ENCODE assay signal across 1 cellular context in genomic region chr10:72265925-72266865, GRCh38.
A peak's percentile ranks its signal among the peaks of the same experiment; 100 is the strongest.
TF ChIP-seq lines count a peak whose summit lies in the region.

No MANE protein-coding gene starts in this region.

TF ChIP-seq in K562, 482 proteins besides CTCF, POLR2A, EP300 and RAD21 (continued from another document and continues in another):
- TF ChIP-seq CEBPZ (IDR thresholded peaks at IDR 0.05; ENCODE audit: borderline replicate concordance, low read depth, low read length) (no peak), FOXP1 (CRISPR knock-in tag; IDR thresholded peaks at IDR 0.05) (no peak), TBL1XR1 (IDR thresholded peaks at IDR 0.05; ENCODE audit: low read length in 2 of 2) (no peak), HNRNPUL1 (IDR thresholded peaks at IDR 0.05; ENCODE audit: low read length) (no peak), CBX2 (IDR thresholded peaks at IDR 0.05; ENCODE audit: insufficient read depth, low read length, poor library complexity, severe bottlenecking) (no peak), ETV1 (tag; conservative IDR thresholded peaks at IDR 0.05; ENCODE audit: low read depth) (no peak), KLF13 (tag; IDR thresholded peaks at IDR 0.05; ENCODE audit: borderline replicate concordance, low read depth) (no peak), MTA1 (IDR thresholded peaks at IDR 0.05; ENCODE audit: borderline replicate concordance) (peak; percentile 18; the same call in 1 of the 2 replicates), ZNF431 (CRISPR knock-in tag; IDR thresholded peaks at IDR 0.05) (no peak), PHB2 (IDR thresholded peaks at IDR 0.05; ENCODE audit: low read depth) (0 out of 2 replicates have a peak, but pooled peaks have one; percentile 27), XRCC4 (IDR thresholded peaks at IDR 0.05; ENCODE audit: extremely low read depth, insufficient read depth, insufficient read length) (no peak), BRF2 (IDR thresholded peaks at IDR 0.05; ENCODE audit: borderline replicate concordance, insufficient read depth, insufficient read length) (no peak), KAT2B (IDR thresholded peaks at IDR 0.05; ENCODE audit: low read depth, low read length) (no peak), HNRNPH1 (optimal IDR thresholded peaks at IDR 0.05; ENCODE audit: low read depth, low read length) (no peak), RBM17 (IDR thresholded peaks at IDR 0.05; ENCODE audit: borderline replicate concordance, low read depth, low read length) (no peak), ZNF507 (tag; conservative IDR thresholded peaks at IDR 0.05) (no peak), ZEB2 (IDR thresholded peaks at IDR 0.05) (0 out of 2 replicates have a peak, but pooled peaks have one; percentile 18), SOX6 (IDR thresholded peaks at IDR 0.05) (no peak), GABPB2 (CRISPR knock-in tag; conservative IDR thresholded peaks at IDR 0.05) (no peak), ETV5 (CRISPR knock-in tag; IDR thresholded peaks at IDR 0.05; ENCODE audit: low read depth) (no peak), GTF2F1 (IDR thresholded peaks at IDR 0.05; ENCODE audit: low read depth, low read length) (no peak), KLF10 (CRISPR knock-in tag; IDR thresholded peaks at IDR 0.05) (no peak), MYC (IDR thresholded peaks at IDR 0.05; ENCODE audit: low read depth, low read length) (peak; percentile 38; the same call in 1 of the 2 replicates), MYC (CRISPR knock-in tag; IDR thresholded peaks at IDR 0.05; ENCODE audit: borderline replicate concordance, low read depth) (peak; percentile 32; the same call in 1 of the 2 replicates), MTF1 (CRISPR knock-in tag; IDR thresholded peaks at IDR 0.05; ENCODE audit: borderline replicate concordance) (peak; percentile 59; the same call in 1 of the 2 replicates), ZNF324 (CRISPR knock-in tag; IDR thresholded peaks at IDR 0.05) (no peak), ERF (CRISPR knock-in tag; IDR thresholded peaks at IDR 0.05) (no peak), ZNF398 (CRISPR knock-in tag; IDR thresholded peaks at IDR 0.05) (no peak), ZNF766 (CRISPR knock-in tag; conservative IDR thresholded peaks at IDR 0.05) (peak; percentile 52; the same call in 1 of the 2 replicates), TOE1 (IDR thresholded peaks at IDR 0.05; ENCODE audit: borderline replicate concordance) (no peak), TOE1 (CRISPR knock-in tag; IDR thresholded peaks at IDR 0.05; ENCODE audit: borderline replicate concordance, low read depth) (no peak), NCOA4 (IDR thresholded peaks at IDR 0.05; ENCODE audit: partially characterized antibody) (no peak), SMARCE1 (IDR thresholded peaks at IDR 0.05) (peak; percentile 45; the same call in 1 of the 2 replicates), JUN (IDR thresholded peaks at IDR 0.05; ENCODE audit: borderline replicate concordance, low read depth, low read length) (0 out of 2 replicates have a peak, but pooled peaks have one; percentile 16), JUN (CRISPR knock-in tag; IDR thresholded peaks at IDR 0.05; ENCODE audit: borderline replicate concordance) (no peak)
- TF ChIP-seq, protein P1, sequence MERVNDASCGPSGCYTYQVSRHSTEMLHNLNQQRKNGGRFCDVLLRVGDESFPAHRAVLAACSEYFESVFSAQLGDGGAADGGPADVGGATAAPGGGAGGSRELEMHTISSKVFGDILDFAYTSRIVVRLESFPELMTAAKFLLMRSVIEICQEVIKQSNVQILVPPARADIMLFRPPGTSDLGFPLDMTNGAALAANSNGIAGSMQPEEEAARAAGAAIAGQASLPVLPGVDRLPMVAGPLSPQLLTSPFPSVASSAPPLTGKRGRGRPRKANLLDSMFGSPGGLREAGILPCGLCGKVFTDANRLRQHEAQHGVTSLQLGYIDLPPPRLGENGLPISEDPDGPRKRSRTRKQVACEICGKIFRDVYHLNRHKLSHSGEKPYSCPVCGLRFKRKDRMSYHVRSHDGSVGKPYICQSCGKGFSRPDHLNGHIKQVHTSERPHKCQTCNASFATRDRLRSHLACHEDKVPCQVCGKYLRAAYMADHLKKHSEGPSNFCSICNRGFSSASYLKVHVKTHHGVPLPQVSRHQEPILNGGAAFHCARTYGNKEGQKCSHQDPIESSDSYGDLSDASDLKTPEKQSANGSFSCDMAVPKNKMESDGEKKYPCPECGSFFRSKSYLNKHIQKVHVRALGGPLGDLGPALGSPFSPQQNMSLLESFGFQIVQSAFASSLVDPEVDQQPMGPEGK (CRISPR knock-in tag; IDR thresholded peaks at IDR 0.05; ENCODE audit: borderline replicate concordance) = no peak
- TF ChIP-seq, protein P2, sequence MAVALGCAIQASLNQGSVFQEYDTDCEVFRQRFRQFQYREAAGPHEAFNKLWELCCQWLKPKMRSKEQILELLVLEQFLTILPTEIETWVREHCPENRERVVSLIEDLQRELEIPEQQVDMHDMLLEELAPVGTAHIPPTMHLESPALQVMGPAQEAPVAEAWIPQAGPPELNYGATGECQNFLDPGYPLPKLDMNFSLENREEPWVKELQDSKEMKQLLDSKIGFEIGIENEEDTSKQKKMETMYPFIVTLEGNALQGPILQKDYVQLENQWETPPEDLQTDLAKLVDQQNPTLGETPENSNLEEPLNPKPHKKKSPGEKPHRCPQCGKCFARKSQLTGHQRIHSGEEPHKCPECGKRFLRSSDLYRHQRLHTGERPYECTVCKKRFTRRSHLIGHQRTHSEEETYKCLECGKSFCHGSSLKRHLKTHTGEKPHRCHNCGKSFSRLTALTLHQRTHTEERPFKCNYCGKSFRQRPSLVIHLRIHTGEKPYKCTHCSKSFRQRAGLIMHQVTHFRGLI (CRISPR knock-in tag; IDR thresholded peaks at IDR 0.05) = no peak
- TF ChIP-seq, protein P3, sequence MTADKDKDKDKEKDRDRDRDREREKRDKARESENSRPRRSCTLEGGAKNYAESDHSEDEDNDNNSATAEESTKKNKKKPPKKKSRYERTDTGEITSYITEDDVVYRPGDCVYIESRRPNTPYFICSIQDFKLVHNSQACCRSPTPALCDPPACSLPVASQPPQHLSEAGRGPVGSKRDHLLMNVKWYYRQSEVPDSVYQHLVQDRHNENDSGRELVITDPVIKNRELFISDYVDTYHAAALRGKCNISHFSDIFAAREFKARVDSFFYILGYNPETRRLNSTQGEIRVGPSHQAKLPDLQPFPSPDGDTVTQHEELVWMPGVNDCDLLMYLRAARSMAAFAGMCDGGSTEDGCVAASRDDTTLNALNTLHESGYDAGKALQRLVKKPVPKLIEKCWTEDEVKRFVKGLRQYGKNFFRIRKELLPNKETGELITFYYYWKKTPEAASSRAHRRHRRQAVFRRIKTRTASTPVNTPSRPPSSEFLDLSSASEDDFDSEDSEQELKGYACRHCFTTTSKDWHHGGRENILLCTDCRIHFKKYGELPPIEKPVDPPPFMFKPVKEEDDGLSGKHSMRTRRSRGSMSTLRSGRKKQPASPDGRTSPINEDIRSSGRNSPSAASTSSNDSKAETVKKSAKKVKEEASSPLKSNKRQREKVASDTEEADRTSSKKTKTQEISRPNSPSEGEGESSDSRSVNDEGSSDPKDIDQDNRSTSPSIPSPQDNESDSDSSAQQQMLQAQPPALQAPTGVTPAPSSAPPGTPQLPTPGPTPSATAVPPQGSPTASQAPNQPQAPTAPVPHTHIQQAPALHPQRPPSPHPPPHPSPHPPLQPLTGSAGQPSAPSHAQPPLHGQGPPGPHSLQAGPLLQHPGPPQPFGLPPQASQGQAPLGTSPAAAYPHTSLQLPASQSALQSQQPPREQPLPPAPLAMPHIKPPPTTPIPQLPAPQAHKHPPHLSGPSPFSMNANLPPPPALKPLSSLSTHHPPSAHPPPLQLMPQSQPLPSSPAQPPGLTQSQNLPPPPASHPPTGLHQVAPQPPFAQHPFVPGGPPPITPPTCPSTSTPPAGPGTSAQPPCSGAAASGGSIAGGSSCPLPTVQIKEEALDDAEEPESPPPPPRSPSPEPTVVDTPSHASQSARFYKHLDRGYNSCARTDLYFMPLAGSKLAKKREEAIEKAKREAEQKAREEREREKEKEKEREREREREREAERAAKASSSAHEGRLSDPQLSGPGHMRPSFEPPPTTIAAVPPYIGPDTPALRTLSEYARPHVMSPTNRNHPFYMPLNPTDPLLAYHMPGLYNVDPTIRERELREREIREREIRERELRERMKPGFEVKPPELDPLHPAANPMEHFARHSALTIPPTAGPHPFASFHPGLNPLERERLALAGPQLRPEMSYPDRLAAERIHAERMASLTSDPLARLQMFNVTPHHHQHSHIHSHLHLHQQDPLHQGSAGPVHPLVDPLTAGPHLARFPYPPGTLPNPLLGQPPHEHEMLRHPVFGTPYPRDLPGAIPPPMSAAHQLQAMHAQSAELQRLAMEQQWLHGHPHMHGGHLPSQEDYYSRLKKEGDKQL (CRISPR knock-in tag; IDR thresholded peaks at IDR 0.05; ENCODE audit: borderline replicate concordance) = no peak
- TF ChIP-seq, protein P4, sequence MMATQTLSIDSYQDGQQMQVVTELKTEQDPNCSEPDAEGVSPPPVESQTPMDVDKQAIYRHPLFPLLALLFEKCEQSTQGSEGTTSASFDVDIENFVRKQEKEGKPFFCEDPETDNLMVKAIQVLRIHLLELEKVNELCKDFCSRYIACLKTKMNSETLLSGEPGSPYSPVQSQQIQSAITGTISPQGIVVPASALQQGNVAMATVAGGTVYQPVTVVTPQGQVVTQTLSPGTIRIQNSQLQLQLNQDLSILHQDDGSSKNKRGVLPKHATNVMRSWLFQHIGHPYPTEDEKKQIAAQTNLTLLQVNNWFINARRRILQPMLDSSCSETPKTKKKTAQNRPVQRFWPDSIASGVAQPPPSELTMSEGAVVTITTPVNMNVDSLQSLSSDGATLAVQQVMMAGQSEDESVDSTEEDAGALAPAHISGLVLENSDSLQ (IDR thresholded peaks at IDR 0.05) = 0 out of 2 replicates have a peak, but pooled peaks have one; percentile 3
- TF ChIP-seq, protein P5, sequence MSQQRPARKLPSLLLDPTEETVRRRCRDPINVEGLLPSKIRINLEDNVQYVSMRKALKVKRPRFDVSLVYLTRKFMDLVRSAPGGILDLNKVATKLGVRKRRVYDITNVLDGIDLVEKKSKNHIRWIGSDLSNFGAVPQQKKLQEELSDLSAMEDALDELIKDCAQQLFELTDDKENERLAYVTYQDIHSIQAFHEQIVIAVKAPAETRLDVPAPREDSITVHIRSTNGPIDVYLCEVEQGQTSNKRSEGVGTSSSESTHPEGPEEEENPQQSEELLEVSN (IDR thresholded peaks at IDR 0.05; ENCODE audit: borderline replicate concordance in 1 of 2, extremely low read depth in 1 of 2, insufficient read depth in 1 of 2, insufficient read length in 1 of 2, low read depth in 1 of 2, low read length in 1 of 2, poor library complexity in 1 of 2, severe bottlenecking in 1 of 2) = no peak
- TF ChIP-seq, protein P6, sequence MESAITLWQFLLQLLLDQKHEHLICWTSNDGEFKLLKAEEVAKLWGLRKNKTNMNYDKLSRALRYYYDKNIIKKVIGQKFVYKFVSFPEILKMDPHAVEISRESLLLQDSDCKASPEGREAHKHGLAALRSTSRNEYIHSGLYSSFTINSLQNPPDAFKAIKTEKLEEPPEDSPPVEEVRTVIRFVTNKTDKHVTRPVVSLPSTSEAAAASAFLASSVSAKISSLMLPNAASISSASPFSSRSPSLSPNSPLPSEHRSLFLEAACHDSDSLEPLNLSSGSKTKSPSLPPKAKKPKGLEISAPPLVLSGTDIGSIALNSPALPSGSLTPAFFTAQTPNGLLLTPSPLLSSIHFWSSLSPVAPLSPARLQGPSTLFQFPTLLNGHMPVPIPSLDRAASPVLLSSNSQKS (CRISPR knock-in tag; IDR thresholded peaks at IDR 0.05) = no peak
- TF ChIP-seq, protein P7, sequence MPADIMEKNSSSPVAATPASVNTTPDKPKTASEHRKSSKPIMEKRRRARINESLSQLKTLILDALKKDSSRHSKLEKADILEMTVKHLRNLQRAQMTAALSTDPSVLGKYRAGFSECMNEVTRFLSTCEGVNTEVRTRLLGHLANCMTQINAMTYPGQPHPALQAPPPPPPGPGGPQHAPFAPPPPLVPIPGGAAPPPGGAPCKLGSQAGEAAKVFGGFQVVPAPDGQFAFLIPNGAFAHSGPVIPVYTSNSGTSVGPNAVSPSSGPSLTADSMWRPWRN (IDR thresholded peaks at IDR 0.05; ENCODE audit: low read depth) = peak; percentile 45; the same call in 1 of the 2 replicates
